ENCODE assay signal across 22 cellular contexts in genomic region chr10:16585103-16585502, GRCh38.
DNase-seq lines count a peak whose midpoint lies in the region; ATAC-seq and TF ChIP-seq lines count a peak whose summit lies in the region.
"Had no signal": no experiment of that assay in that cellular context is flagged by ENCODE, and none has a peak within 500 bp of the region (broad histone marks: within the 10 kb centered on the region; RNA-seq: fewer than 3 reads in every experiment).

No MANE protein-coding gene starts in this region.

- TF ChIP-seq CTCF in A673 (conservative IDR thresholded peaks at IDR 0.05; ENCODE audit: low read depth, low read length) (no peak), SK-N-SH (IDR thresholded peaks at IDR 0.05) (no peak), Peyer's patch (IDR thresholded peaks at IDR 0.05) (no peak), upper lobe of left lung (IDR thresholded peaks at IDR 0.05) (no peak)

- H3K4me1 ChIP-seq in A673 (ENCODE audit: insufficient read depth, low read length, poor library complexity, severe bottlenecking) (no peaks in the 10 kb centered on the region), SK-N-SH (ENCODE audit: control insufficient read depth in 1 of 2, insufficient read depth in 2 of 2, low read depth in 1 of 2, low read length in 1 of 2) (no peaks in the 10 kb centered on the region), Peyer's patch (no peaks in the 10 kb centered on the region), upper lobe of left lung (no peaks in the 10 kb centered on the region)
- H3K4me1 ChIP-seq: parathyroid adenoma had no signal

- H3K9ac ChIP-seq in SK-N-SH = no peak overlapping the region
- H3K9ac ChIP-seq: parathyroid adenoma had no signal

- no TSS peak for BruUV-seq in A673 (replicated peaks; lab: Mats Ljungman, UMichigan)

- no peaks in the 10 kb centered on the region for H3K9me2 ChIP-seq in SK-N-SH

- WGBS in SK-N-SH (ENCODE audit: low lambda C conversion rate) = 81% methylated on average over 6 of the region's 6 CpGs
- WGBS in upper lobe of left lung, 2 donors = 79 to 84% methylated on average over 6 of the region's 6 CpGs

- H3K27me3 ChIP-seq in A673 (replicated peaks; ENCODE audit: insufficient read depth, low read depth, low read length, poor library complexity) (peaks cover 28% of the 10 kb centered on the region), SK-N-SH (ENCODE audit: insufficient read depth) (no peaks in the 10 kb centered on the region), Peyer's patch (no peaks in the 10 kb centered on the region), upper lobe of left lung (no peaks in the 10 kb centered on the region)
- H3K27me3 ChIP-seq: gastrocnemius medialis had no signal

- no peaks in the 10 kb centered on the region for H4K20me1 ChIP-seq in SK-N-SH (ENCODE audit: insufficient read depth)

- H2AFZ ChIP-seq in SK-N-SH (ENCODE audit: low read depth) = no peak overlapping the region
- H2AFZ ChIP-seq: parathyroid adenoma had no signal

- H3K9me3 ChIP-seq in A673 (ENCODE audit: low read depth, low read length, poor library complexity, severe bottlenecking) (no peaks in the 10 kb centered on the region), SK-N-SH (no peaks in the 10 kb centered on the region), Peyer's patch (no peaks in the 10 kb centered on the region), upper lobe of left lung (no peaks in the 10 kb centered on the region)
- H3K9me3 ChIP-seq: gastrocnemius medialis had no signal

- POLR2A ChIA-PET in A673 (lab: Charles Lee; ENCODE audit: low non-redundant PET) (no interaction called here), SK-N-SH (lab: Yijun Ruan, JAX) (no interaction called here)

- TF ChIP-seq EP300 in SK-N-SH (IDR thresholded peaks at IDR 0.05; ENCODE audit: borderline replicate concordance in 1 of 2, low read depth in 1 of 2, low read length in 1 of 2) (no peak), upper lobe of left lung (IDR thresholded peaks at IDR 0.05) (no peak)

- H3K4me2 ChIP-seq in SK-N-SH = no peak overlapping the region

- intact Hi-C loops in A673 (cut with micrococcal nuclease; ENCODE audit: unreplicated experiment) = no loop called here

- peak; percentile 29 for ATAC-seq in GM18858 (IDR thresholded peaks at IDR 0.05; ENCODE audit: unreplicated experiment)
- ATAC-seq in GM21786 (IDR thresholded peaks at IDR 0.05; ENCODE audit: unreplicated experiment) = peak; percentile 21
- ATAC-seq in HG03565 (IDR thresholded peaks at IDR 0.05; ENCODE audit: unreplicated experiment) = peak; percentile 34
- ATAC-seq in upper lobe of left lung (ENCODE audit: low FRiP score in 2 of 2) = no peak
- ATAC-seq: gastrocnemius medialis had no signal

- no peaks in the 10 kb centered on the region for H3F3A ChIP-seq in SK-N-SH (replicated peaks; ENCODE audit: insufficient read depth)

- no peaks in the 10 kb centered on the region for H3K79me2 ChIP-seq in SK-N-SH (ENCODE audit: insufficient read depth)
- H3K79me2 ChIP-seq: parathyroid adenoma had no signal

- no peak for TF ChIP-seq RAD21 in SK-N-SH (IDR thresholded peaks at IDR 0.05; ENCODE audit: low read length)

- DNase-seq in A673 (ENCODE audit: low spot score) (peak; percentile 4), SK-N-SH (no peak), Peyer's patch (no peak), upper lobe of left lung (no peak), NCI-H446 (lab: John Stamatoyannopoulos, UW) (no peak)
- DNase-seq: activated naive CD8-positive, alpha-beta T cell treated with anti-CD3 and anti-CD28 coated beads, Interleukin-2, amount 10 ng/mL, durations not matched to agents 7 days and 5 days; CD8-positive, alpha-beta memory T cell; DND-41; gastrocnemius medialis; HFFc6; naive B cell; NCI-H1694; NCI-H2227 treated with DMSO at 0.1 percent for 48 hours; SHP77 treated with DMSO at 0.1 percent for 48 hours; stimulated activated CD4-positive, alpha-beta T cell treated with anti-CD3 and anti-CD28 coated beads, Interleukin-4, amount 100 ng/mL, for 1 hour; substantia nigra; T-helper 2 cell had no signal

- TF ChIP-seq POLR2A in Peyer's patch (IDR thresholded peaks at IDR 0.05) = no peak
- TF ChIP-seq POLR2A in upper lobe of left lung (IDR thresholded peaks at IDR 0.05) = no peak

- H3K27ac ChIP-seq in A673 (ENCODE audit: low read depth, low read length, poor library complexity, severe bottlenecking) (no peak overlapping the region), SK-N-SH (ENCODE audit: low read depth in 2 of 2, low read length in 1 of 2) (no peak overlapping the region), Peyer's patch (no peak overlapping the region), upper lobe of left lung (no peak overlapping the region)
- H3K27ac ChIP-seq: epithelial cell of prostate, gastrocnemius medialis, parathyroid adenoma had no signal

- no peak overlapping the region for H3K4me3 ChIP-seq in A673 (ENCODE audit: low read depth, low read length, poor library complexity, severe bottlenecking)
- H3K4me3 ChIP-seq in SK-N-SH (ENCODE audit: low read depth in 2 of 2, low read length in 1 of 2) = no peak overlapping the region
- no peak overlapping the region for H3K4me3 ChIP-seq in Peyer's patch
- H3K4me3 ChIP-seq in upper lobe of left lung = no peak overlapping the region
- H3K4me3 ChIP-seq: gastrocnemius medialis had no signal

- H3K36me3 ChIP-seq in A673 (ENCODE audit: insufficient read depth, low read length, poor library complexity, severe bottlenecking) (no peaks in the 10 kb centered on the region), SK-N-SH (replicated peaks in 1 of 2; ENCODE audit: control insufficient read depth in 1 of 2, insufficient read depth in 2 of 2, low read length in 1 of 2) (no peaks in the 10 kb centered on the region), Peyer's patch (no peaks in the 10 kb centered on the region), upper lobe of left lung (no peaks in the 10 kb centered on the region)
- H3K36me3 ChIP-seq: gastrocnemius medialis had no signal

- CTCF ChIA-PET in A673 (lab: Charles Lee) (no interaction called here), SK-N-SH (lab: Yijun Ruan, JAX) (no interaction called here)

TF ChIP-seq in SK-N-SH, 30 proteins besides CTCF, POLR2A, EP300 and RAD21:
- no peak for TF ChIP-seq TAF1 (IDR thresholded peaks at IDR 0.05; ENCODE audit: borderline replicate concordance, low read depth, low read length)
- no peak for TF ChIP-seq RCOR1 (IDR thresholded peaks at IDR 0.05; ENCODE audit: low read length)
- TF ChIP-seq USF1 (IDR thresholded peaks at IDR 0.05; ENCODE audit: borderline replicate concordance, low read depth) = no peak
- TF ChIP-seq ELF1 (IDR thresholded peaks at IDR 0.05) = no peak
- no peak for TF ChIP-seq MEF2A (IDR thresholded peaks at IDR 0.05; ENCODE audit: borderline replicate concordance, low read depth)
- no peak for TF ChIP-seq GATA2 (CRISPR knock-in tag; IDR thresholded peaks at IDR 0.05)
- no peak for TF ChIP-seq REST (IDR thresholded peaks at IDR 0.05; ENCODE audit: low read depth, low read length)

Comparison
In these comparisons a context has a peak if more than half of its experiments do, and no peak if none do; other contexts are left out.
1. ATAC-seq: peak in GM18858 (single experiment), GM21786 (single experiment) and HG03565 (single experiment); none in upper lobe of left lung (0 of 2).